Comparison of ENCODE assay signal across 10 cellular contexts in genomic region chr6:167371770-167372240, GRCh38. TPM values are rescaled to one million over a fixed set of nuclear protein-coding genes. Genes with fewer than 3 reads are reported as not detected.
DNase-seq lines count a peak whose midpoint lies in the region; ATAC-seq and TF ChIP-seq lines count a peak whose summit lies in the region.
"Not testable (repeated sequence)": the region's sequence is repeated elsewhere in the genome, so short reads cannot be mapped to it uniquely, and the experiment has no call there.
"Had no signal": no experiment of that assay in that cellular context is flagged by ENCODE, and none has a peak within 500 bp of the region (broad histone marks: within the 10 kb centered on the region; RNA-seq: fewer than 3 reads in every experiment).

No MANE protein-coding gene starts in this region.

- H3K27ac Mint-ChIP-seq in CD8-positive, alpha-beta T cell; activated T-cell treated with anti-CD3 and anti-CD28 coated beads, Interleukin-2, amount 50 U/mL, for 72 hours; stimulated activated memory B cell treated with anti-CD40 and anti-IgM and Interleukin-4, amounts not matched to agents 10 μg/mL and 1 μg/mL and 100 μg/mL, for 72 hours: not testable (repeated sequence)

- not testable (repeated sequence) for H3K4me1 Mint-ChIP-seq in CD8-positive, alpha-beta T cell (ENCODE audit: low read depth); activated T-cell treated with anti-CD3 and anti-CD28 coated beads, Interleukin-2, amount 50 U/mL, for 72 hours (ENCODE audit: low read depth); stimulated activated memory B cell treated with anti-CD40 and anti-IgM and Interleukin-4, amounts not matched to agents 10 μg/mL and 1 μg/mL and 100 μg/mL, for 72 hours

- H3K4me2 ChIP-seq in Karpas-422 (ENCODE audit: low read depth, low read length, poor library complexity, severe bottlenecking), result not testable (repeated sequence)

- ATAC-seq in CD8-positive, alpha-beta T cell, result peak; percentile 61
- ATAC-seq in GM19372 (IDR thresholded peaks at IDR 0.05; ENCODE audit: low read depth, unreplicated experiment) (peak; percentile 81), HG02763 (IDR thresholded peaks at IDR 0.05; ENCODE audit: unreplicated experiment) (peak; percentile 60), lower lobe of right lung (peak; percentile 62 to 82)
- ATAC-seq in activated T-cell treated with anti-CD3 and anti-CD28 coated beads, Interleukin-2, amount 50 U/mL, for 72 hours (replicated peaks in 1 of 2), result peak; percentile 76 to 80
- ATAC-seq in stimulated activated memory B cell treated with anti-CD40 and anti-IgM and Interleukin-4, amounts not matched to agents 10 μg/mL and 1 μg/mL and 100 μg/mL, for 72 hours, result peak; percentile 66

- POLR2A ChIA-PET in CD8-positive, alpha-beta T cell (lab: Charles Lee), result not testable (repeated sequence)

- not testable (repeated sequence) for H3K4me3 ChIP-seq in CD8-positive, alpha-beta T cell (ENCODE audit: low read depth, low read length); Karpas-422 (ENCODE audit: low read length); esophagus muscularis mucosa; lower lobe of right lung

- H3K9me2 ChIP-seq in Karpas-422 (replicated peaks; ENCODE audit: insufficient read depth, low read length), result not testable (repeated sequence)

- not testable (repeated sequence) for H3K4me3 Mint-ChIP-seq in CD8-positive, alpha-beta T cell; activated T-cell treated with anti-CD3 and anti-CD28 coated beads, Interleukin-2, amount 50 U/mL, for 72 hours; stimulated activated memory B cell treated with anti-CD40 and anti-IgM and Interleukin-4, amounts not matched to agents 10 μg/mL and 1 μg/mL and 100 μg/mL, for 72 hours

- WGBS in esophagus muscularis mucosa, result 7% methylated on average over 4 of the region's 7 CpGs

- not testable (repeated sequence) for H3K27me3 Mint-ChIP-seq in CD8-positive, alpha-beta T cell (ENCODE audit: low read depth); activated T-cell treated with anti-CD3 and anti-CD28 coated beads, Interleukin-2, amount 50 U/mL, for 72 hours (ENCODE audit: low read depth); stimulated activated memory B cell treated with anti-CD40 and anti-IgM and Interleukin-4, amounts not matched to agents 10 μg/mL and 1 μg/mL and 100 μg/mL, for 72 hours

- H3K4me1 ChIP-seq in CD8-positive, alpha-beta T cell (ENCODE audit: insufficient read depth, low read length); Karpas-422 (ENCODE audit: low read length); esophagus muscularis mucosa; lower lobe of right lung: not testable (repeated sequence)

- H3K27me3 ChIP-seq in CD8-positive, alpha-beta T cell (ENCODE audit: insufficient read depth, low read length); Karpas-422 (ENCODE audit: low read length); esophagus muscularis mucosa; lower lobe of right lung (ENCODE audit: low read depth): not testable (repeated sequence)

- not testable (repeated sequence) for H3K36me3 ChIP-seq in CD8-positive, alpha-beta T cell (ENCODE audit: insufficient read depth, low read length); Karpas-422 (ENCODE audit: insufficient read depth, low read length); esophagus muscularis mucosa; lower lobe of right lung

- TF ChIP-seq EP300 in esophagus muscularis mucosa (IDR thresholded peaks at IDR 0.05), result not testable (repeated sequence)

- not testable (repeated sequence) for H3K27ac ChIP-seq in CD8-positive, alpha-beta T cell (ENCODE audit: low read depth, low read length); Karpas-422 (ENCODE audit: low read length); esophagus muscularis mucosa (replicated peaks in 1 of 4); lower lobe of right lung

- not testable (repeated sequence) for TF ChIP-seq CTCF in CD8-positive, alpha-beta T cell (IDR thresholded peaks at IDR 0.05)
- TF ChIP-seq CTCF in esophagus muscularis mucosa (IDR thresholded peaks at IDR 0.05), result peak; percentile 27 to 38 (median 30)
- peak; percentile 42 for TF ChIP-seq CTCF in lower lobe of right lung (IDR thresholded peaks at IDR 0.05)

- not testable (repeated sequence) for H2AFZ ChIP-seq in Karpas-422 (ENCODE audit: low read length)

- not testable (repeated sequence) for H3K79me2 ChIP-seq in Karpas-422 (ENCODE audit: low read length)

- H3K9me3 Mint-ChIP-seq in CD8-positive, alpha-beta T cell; activated T-cell treated with anti-CD3 and anti-CD28 coated beads, Interleukin-2, amount 50 U/mL, for 72 hours; stimulated activated memory B cell treated with anti-CD40 and anti-IgM and Interleukin-4, amounts not matched to agents 10 μg/mL and 1 μg/mL and 100 μg/mL, for 72 hours: not testable (repeated sequence)

- TF ChIP-seq POLR2A in esophagus muscularis mucosa (IDR thresholded peaks at IDR 0.05; ENCODE audit: low read depth), result not testable (repeated sequence)

- DNase-seq in CD8-positive, alpha-beta T cell; activated T-cell treated with anti-CD3 and anti-CD28 coated beads, Interleukin-2, amount 50 U/mL, for 72 hours; esophagus muscularis mucosa (ENCODE audit: extremely low spot score); lower lobe of right lung: not testable (repeated sequence)
- DNase-seq in Karpas-422, result peak; percentile 11

- H3K9ac ChIP-seq in Karpas-422 (ENCODE audit: low read length), result not testable (repeated sequence)

- intact Hi-C loops in CD8-positive, alpha-beta T cell (cut with DNase I, micrococcal nuclease); esophagus muscularis mucosa (cut with DNase I); lower lobe of right lung (cut with DNase I): not testable (repeated sequence)

- H3K9me3 ChIP-seq in CD8-positive, alpha-beta T cell (ENCODE audit: low read length); Karpas-422 (ENCODE audit: low read length); esophagus muscularis mucosa; lower lobe of right lung: not testable (repeated sequence)

- CTCF ChIA-PET in CD8-positive, alpha-beta T cell (lab: Charles Lee), result not testable (repeated sequence)

- not testable (repeated sequence) for H4K20me1 ChIP-seq in Karpas-422 (ENCODE audit: insufficient read depth, low read depth, low read length)

- H3K36me3 Mint-ChIP-seq in CD8-positive, alpha-beta T cell; activated T-cell treated with anti-CD3 and anti-CD28 coated beads, Interleukin-2, amount 50 U/mL, for 72 hours (ENCODE audit: insufficient read depth in 2 of 2); stimulated activated memory B cell treated with anti-CD40 and anti-IgM and Interleukin-4, amounts not matched to agents 10 μg/mL and 1 μg/mL and 100 μg/mL, for 72 hours: not testable (repeated sequence)

RNA-seq across cellular contexts. Expression of gene TTLL2, which starts 46.9 kb away (rescaled TPM):
- not detected for total RNA-seq in CD8-positive, alpha-beta T cell
- total RNA-seq in Karpas-422 (2014; rRNA removed; shearing (Covaris generic); ENCODE audit: low replicate concordance), result not detected in 2 replicates
- not detected for total RNA-seq in activated T-cell treated with anti-CD3 and anti-CD28 coated beads, Interleukin-2, amount 50 U/mL, for 72 hours
- total RNA-seq in esophagus muscularis mucosa (not detected), lower lobe of right lung (not detected)
- total RNA-seq: H9, vagina had no signal
